In the genomic region with DNA sequence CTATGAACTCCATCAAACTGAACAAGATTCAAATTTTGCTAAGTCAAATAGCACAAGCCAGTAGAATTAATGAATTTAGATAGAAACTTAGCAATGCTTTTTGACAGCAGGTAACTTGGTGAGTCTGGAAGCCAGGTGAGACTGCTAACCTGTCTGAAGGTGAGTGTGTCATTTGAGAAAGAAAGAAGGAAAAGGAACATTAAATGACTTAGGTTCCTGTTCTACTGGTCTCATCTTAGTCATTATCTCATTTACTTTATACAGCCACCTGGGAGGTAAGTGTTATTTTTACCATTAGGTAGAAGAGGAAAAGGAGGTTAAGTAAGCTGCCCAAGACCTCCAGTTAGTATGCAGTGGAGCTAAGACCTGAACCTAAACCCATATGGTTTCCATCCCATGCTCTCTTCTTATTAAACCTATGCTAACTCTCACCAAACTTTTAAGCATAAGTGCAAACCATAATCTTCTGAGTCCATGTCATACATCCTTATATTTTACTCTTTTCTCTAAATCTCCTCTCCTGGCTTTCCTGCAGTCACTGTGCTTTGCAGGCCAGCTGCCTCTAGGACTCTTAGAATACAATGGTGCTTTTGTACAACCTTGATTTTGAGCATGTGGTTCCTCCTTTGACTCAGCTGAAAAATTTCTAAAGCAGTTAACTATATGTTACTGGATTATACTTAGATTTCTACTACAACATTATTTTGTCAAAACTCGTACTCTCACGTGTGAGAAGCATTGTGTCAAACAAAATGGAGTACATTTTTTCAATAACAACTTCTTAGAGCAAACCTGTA, we compare ENCODE assay signal across 15 cellular contexts.
DNase-seq lines count a peak whose midpoint lies in the region; ATAC-seq and TF ChIP-seq lines count a peak whose summit lies in the region.
"Had no signal": no experiment of that assay in that cellular context is flagged by ENCODE, and none has a peak within 500 bp of the region (broad histone marks: within the 10 kb centered on the region; RNA-seq: fewer than 3 reads in every experiment).

No MANE protein-coding gene starts in this region.

- no peak overlapping the region for H2BK15ac ChIP-seq in mesenchymal stem cell (ENCODE audit: low read depth, poor library complexity, severe bottlenecking)

- H3K4me3 ChIP-seq in mesenchymal stem cell (ENCODE audit: insufficient read depth in 1 of 2, low read depth in 1 of 2, low read length in 2 of 2): no peak overlapping the region

- no peak overlapping the region for H4K91ac ChIP-seq in mesenchymal stem cell (ENCODE audit: low read length)

- H3K23ac ChIP-seq in mesenchymal stem cell (ENCODE audit: low read length in 2 of 2): no peak overlapping the region

- H2AK5ac ChIP-seq in mesenchymal stem cell (ENCODE audit: low read length, severe bottlenecking): no peak overlapping the region

- POLR2A ChIA-PET in HEK293T (lab: Yijun Ruan, JAX): no interaction called here

- H3K36me3 ChIP-seq in mesenchymal stem cell (ENCODE audit: control insufficient read depth in 1 of 2, insufficient read depth in 2 of 2, low read depth in 1 of 2, low read length in 2 of 2): peaks cover 16 to 41% of the 10 kb centered on the region in 2 experiments

- no peaks in the 10 kb centered on the region for H3K79me1 ChIP-seq in mesenchymal stem cell (replicated peaks; ENCODE audit: low read length, poor library complexity, severe bottlenecking)

- no peak overlapping the region for H3K4ac ChIP-seq in mesenchymal stem cell (ENCODE audit: low read depth in 1 of 2, low read length in 2 of 2)

- peak; percentile 55 for ATAC-seq in sciatic nerve

- no peaks in the 10 kb centered on the region for H3K4me1 ChIP-seq in mesenchymal stem cell (ENCODE audit: control insufficient read depth, insufficient read depth, low read depth, low read length)

- no peak overlapping the region for H3K9ac ChIP-seq in mesenchymal stem cell (ENCODE audit: low read length)

- no peaks in the 10 kb centered on the region for H3K9me3 ChIP-seq in mesenchymal stem cell (ENCODE audit: control insufficient read depth, low read length)

- no peak overlapping the region for H3K4me2 ChIP-seq in mesenchymal stem cell (ENCODE audit: low read length, poor library complexity, severe bottlenecking)

- H3K18ac ChIP-seq in mesenchymal stem cell (ENCODE audit: low read depth in 1 of 2, low read length in 2 of 2): no peak overlapping the region

- H2AFZ ChIP-seq in mesenchymal stem cell (ENCODE audit: low read depth, low read length): no peak overlapping the region

- no peak overlapping the region for H2BK5ac ChIP-seq in mesenchymal stem cell (ENCODE audit: low read depth, low read length, poor library complexity, severe bottlenecking)

- no peaks in the 10 kb centered on the region for H3K27me3 ChIP-seq in mesenchymal stem cell (ENCODE audit: control insufficient read depth in 1 of 2, insufficient read depth in 1 of 2, low read length in 2 of 2)

- no peak overlapping the region for H3K27ac ChIP-seq in mesenchymal stem cell (ENCODE audit: low read length, poor library complexity, severe bottlenecking)

- no CpG with 5 or more reads among the region's 2 CpGs for WGBS in mesenchymal stem cell

- no peak overlapping the region for H3K14ac ChIP-seq in mesenchymal stem cell (ENCODE audit: low read length in 2 of 2)

- intact Hi-C loops in sciatic nerve (cut with DNase I): no loop called here

- H2BK120ac ChIP-seq in mesenchymal stem cell (ENCODE audit: low read depth, low read length): no peak overlapping the region

- DNase-seq in HT1080 (ENCODE audit: low read depth) (peak; percentile 56), astrocyte of the hippocampus (ENCODE audit: low read depth, low spot score) (peak; percentile 16), foreskin melanocyte (peak; percentile 69), sciatic nerve (ENCODE audit: low spot score) (no peak), mesenchymal stem cell (no peak), NCI-H82 (lab: John Stamatoyannopoulos, UW) (no peak), HEK293T (ENCODE audit: extremely low spot score) (no peak)
- DNase-seq: H9, MV-4-11, NCI-H1417, NCI-H187 treated with DMSO at 0.1 percent for 48 hours, NCI-H2171, NCI-H446, NCI-H69, OCI-M1 had no signal

- no peak overlapping the region for H4K8ac ChIP-seq in mesenchymal stem cell (ENCODE audit: low read length)

- CTCF ChIA-PET in HEK293T (lab: Yijun Ruan, JAX): no interaction called here

- H2BK12ac ChIP-seq in mesenchymal stem cell (ENCODE audit: low read length in 2 of 2): no peak overlapping the region

TF ChIP-seq in HEK293T, 16 proteins besides CTCF, POLR2A, EP300 and RAD21:
- TF ChIP-seq FOXA1 (IDR thresholded peaks at IDR 0.05) (no peak), HDGF (IDR thresholded peaks at IDR 0.05; ENCODE audit: borderline replicate concordance) (no peak), TARDBP (IDR thresholded peaks at IDR 0.05) (no peak), SP1 (IDR thresholded peaks at IDR 0.05) (no peak), BHLHE40 (IDR thresholded peaks at IDR 0.05; ENCODE audit: borderline replicate concordance) (no peak), FOXM1 (IDR thresholded peaks at IDR 0.05; ENCODE audit: borderline replicate concordance) (no peak), ELF4 (IDR thresholded peaks at IDR 0.05) (no peak)

Comparison
In these comparisons a context has a peak if more than half of its experiments do, and no peak if none do; other contexts are left out.
1. DNase-seq: peak in HT1080 (single experiment), astrocyte of the hippocampus (single experiment) and foreskin melanocyte (single experiment); none in sciatic nerve (single experiment), mesenchymal stem cell (single experiment), NCI-H82 (single experiment) and HEK293T (single experiment).